ENCODE assay signal across 22 cellular contexts in genomic region chr6:145116591-145117178, GRCh38.
"Had no signal": no experiment of that assay in that cellular context is flagged by ENCODE, and none has a peak within 500 bp of the region (broad histone marks: within the 10 kb centered on the region; RNA-seq: fewer than 3 reads in every experiment).

No MANE protein-coding gene starts in this region.

- H2AFZ ChIP-seq: hepatocyte had no signal

- H3K27ac ChIP-seq: gastroesophageal sphincter, hepatocyte, transverse colon had no signal

- H3K79me2 ChIP-seq: hepatocyte had no signal

- H3K36me3 Mint-ChIP-seq: activated CD8-positive, alpha-beta memory T cell treated with anti-CD3 and anti-CD28 coated beads, Interleukin-2, amount 10 ng/mL, durations not matched to agents 7 days and 5 days; activated naive CD4-positive, alpha-beta T cell treated with anti-CD3 and anti-CD28 coated beads, Interleukin-2, amount 50 U/mL, for 24 hours; memory B cell; naive thymus-derived CD4-positive, alpha-beta T cell had no signal

- DNase-seq: activated CD4-positive, alpha-beta T cell treated with anti-CD3 and anti-CD28 coated beads for 36 hours; activated CD4-positive, CD25-positive, alpha-beta regulatory T cell; activated CD8-positive, alpha-beta memory T cell treated with anti-CD3 and anti-CD28 coated beads, Interleukin-2, amount 10 ng/mL, durations not matched to agents 7 days and 5 days; activated CD8-positive, alpha-beta T cell treated with anti-CD3 and anti-CD28 coated beads, Interleukin-2, amount 10 ng/mL, durations not matched to agents 7 days and 5 days; activated naive CD8-positive, alpha-beta T cell treated with anti-CD3 and anti-CD28 coated beads, Interleukin-2, amount 50 U/mL, for 24 hours; activated T-cell treated with anti-CD3 and anti-CD28 coated beads, Interleukin-2, amount 50 U/mL, for 48 hours; amygdala; effector CD8-positive, alpha-beta T cell; erythroblast; kidney; midbrain; naive thymus-derived CD4-positive, alpha-beta T cell; posterior cingulate gyrus; right cardiac atrium; stimulated activated CD4-positive, alpha-beta T cell treated with anti-CD3 and anti-CD28 coated beads, Interleukin-2, amount 100 ng/mL, for 48 hours; stimulated activated naive CD4-positive, alpha-beta T cell treated with Interleukin-2 at 50 U/mL for 16 hours; transverse colon had no signal

- H3K27me3 ChIP-seq: gastroesophageal sphincter, hepatocyte, transverse colon had no signal

- H3K9me3 ChIP-seq: gastroesophageal sphincter, transverse colon had no signal

- H3K4me3 Mint-ChIP-seq: activated CD4-positive, alpha-beta T cell treated with anti-CD3 and anti-CD28 coated beads for 36 hours; activated CD8-positive, alpha-beta memory T cell treated with anti-CD3 and anti-CD28 coated beads, Interleukin-2, amount 10 ng/mL, durations not matched to agents 7 days and 5 days; activated CD8-positive, alpha-beta T cell treated with anti-CD3 and anti-CD28 coated beads, Interleukin-2, amount 10 ng/mL, durations not matched to agents 7 days and 5 days; activated naive CD4-positive, alpha-beta T cell treated with anti-CD3 and anti-CD28 coated beads, Interleukin-2, amount 50 U/mL, for 24 hours; activated naive CD8-positive, alpha-beta T cell treated with anti-CD3 and anti-CD28 coated beads, Interleukin-2, amount 50 U/mL, for 24 hours; memory B cell; naive thymus-derived CD4-positive, alpha-beta T cell had no signal

- H3K4me1 Mint-ChIP-seq: activated CD4-positive, alpha-beta T cell treated with anti-CD3 and anti-CD28 coated beads for 36 hours; activated CD8-positive, alpha-beta memory T cell treated with anti-CD3 and anti-CD28 coated beads, Interleukin-2, amount 10 ng/mL, durations not matched to agents 7 days and 5 days; activated naive CD4-positive, alpha-beta T cell treated with anti-CD3 and anti-CD28 coated beads, Interleukin-2, amount 50 U/mL, for 24 hours; activated naive CD8-positive, alpha-beta T cell treated with anti-CD3 and anti-CD28 coated beads, Interleukin-2, amount 50 U/mL, for 24 hours; memory B cell; naive thymus-derived CD4-positive, alpha-beta T cell had no signal

- H3K4me2 ChIP-seq: hepatocyte had no signal

- H3K4me3 ChIP-seq: gastroesophageal sphincter, hepatocyte, transverse colon had no signal

- H3K9me3 Mint-ChIP-seq: activated naive CD4-positive, alpha-beta T cell treated with anti-CD3 and anti-CD28 coated beads, Interleukin-2, amount 50 U/mL, for 24 hours; activated naive CD8-positive, alpha-beta T cell treated with anti-CD3 and anti-CD28 coated beads, Interleukin-2, amount 50 U/mL, for 24 hours; activated T-helper 2 cell treated with anti-CD3 and anti-CD28 coated beads, Interferon-gamma antibody, Interleukin-2, Interleukin-4, amounts not matched to agents 10 μg/mL and 5 μg/mL and 100 μg/mL, durations not matched to agents 14 hours and 24 hours and 36 hours; memory B cell had no signal

- H3K27ac Mint-ChIP-seq: activated CD4-positive, alpha-beta T cell treated with anti-CD3 and anti-CD28 coated beads for 36 hours; activated CD8-positive, alpha-beta memory T cell treated with anti-CD3 and anti-CD28 coated beads, Interleukin-2, amount 10 ng/mL, durations not matched to agents 7 days and 5 days; activated CD8-positive, alpha-beta T cell treated with anti-CD3 and anti-CD28 coated beads, Interleukin-2, amount 10 ng/mL, durations not matched to agents 7 days and 5 days; activated naive CD4-positive, alpha-beta T cell treated with anti-CD3 and anti-CD28 coated beads, Interleukin-2, amount 50 U/mL, for 24 hours; activated naive CD8-positive, alpha-beta T cell treated with anti-CD3 and anti-CD28 coated beads, Interleukin-2, amount 50 U/mL, for 24 hours; activated T-helper 2 cell treated with anti-CD3 and anti-CD28 coated beads, Interferon-gamma antibody, Interleukin-2, Interleukin-4, amounts not matched to agents 10 μg/mL and 5 μg/mL and 100 μg/mL, durations not matched to agents 14 hours and 24 hours and 36 hours; memory B cell; naive thymus-derived CD4-positive, alpha-beta T cell had no signal

- H3K36me3 ChIP-seq: gastroesophageal sphincter, transverse colon had no signal
